Comparison of ENCODE assay signal across 8 cellular contexts in genomic region chr5:136249678-136250266, GRCh38. TPM values are rescaled to one million over a fixed set of nuclear protein-coding genes. Genes with fewer than 3 reads are reported as not detected.
A peak's percentile ranks its signal among the peaks of the same experiment; 100 is the strongest.
DNase-seq lines count a peak whose midpoint lies in the region; ATAC-seq and TF ChIP-seq lines count a peak whose summit lies in the region.

No MANE protein-coding gene starts in this region.

- WGBS in lung, 2 donors: 6 to 9% methylated on average over 5 of the region's 5 CpGs

- no peaks in the 10 kb centered on the region for H3K27me3 ChIP-seq in lung (ENCODE audit: control insufficient read depth, insufficient read depth)

- no peak overlapping the region for H3K27ac ChIP-seq in lung (ENCODE audit: low read depth in 1 of 2, low read length in 1 of 2)

- peak; percentile 59 for TF ChIP-seq CTCF in lung (IDR thresholded peaks at IDR 0.05; ENCODE audit: control extremely low read depth, extremely low read depth)

- no peak overlapping the region for H3K4me3 ChIP-seq in lung

- DNase-seq in activated CD4-positive, alpha-beta T cell treated with anti-CD3 and anti-CD28 coated beads for 48 hours: peak; percentile 28
- no peak for DNase-seq in activated CD4-positive, alpha-beta T cell treated with anti-CD3 and anti-CD28 coated beads for 1 hour
- DNase-seq in HuH-7 (ENCODE audit: low spot score) (peak; percentile 32), OCI-M1 (lab: John Stamatoyannopoulos, UW) (peak; percentile 64), dermis blood vessel endothelial cell (peak; percentile 78), lung (ENCODE audit: low spot score) (peak; percentile 50)
- no peak for DNase-seq in activated CD8-positive, alpha-beta memory T cell treated with anti-CD3 and anti-CD28 coated beads for 24 hours

- H3K4me1 ChIP-seq in lung (ENCODE audit: control insufficient read depth in 2 of 2, insufficient read depth in 2 of 2, low read length in 2 of 2): no peaks in the 10 kb centered on the region

- ATAC-seq in lung (ENCODE audit: insufficient read depth, low FRiP score) (no peak), HG03457 (IDR thresholded peaks at IDR 0.05; ENCODE audit: unreplicated experiment) (no peak)

- no peaks in the 10 kb centered on the region for H3K36me3 ChIP-seq in lung (ENCODE audit: control insufficient read depth in 2 of 2, insufficient read depth in 2 of 2, low read length in 2 of 2)

- peaks cover 0 to 2% of the 10 kb centered on the region in 2 donors for H3K9me3 ChIP-seq in lung (ENCODE audit: control insufficient read depth in 2 of 2, insufficient read depth in 1 of 2, low read length in 1 of 2)

RNA-seq across cellular contexts. Expression of gene SMIM32, which starts 56.8 kb away (rescaled TPM):
- not detected in 2 replicates for total RNA-seq in dermis blood vessel endothelial cell
- under 1 TPM in 1 of 2 donors, not detected in 1; 0.48 TPM for total RNA-seq in lung
- polyA plus RNA-seq in lung: not detected

Comparison
In these comparisons a context has a peak if more than half of its experiments do, and no peak if none do; other contexts are left out.
1. DNase-seq: peak in activated CD4-positive, alpha-beta T cell treated with anti-CD3 and anti-CD28 coated beads for 48 hours (single experiment), HuH-7 (single experiment), OCI-M1 (single experiment), dermis blood vessel endothelial cell (single experiment) and lung (single experiment); none in activated CD4-positive, alpha-beta T cell treated with anti-CD3 and anti-CD28 coated beads for 1 hour (single experiment) and activated CD8-positive, alpha-beta memory T cell treated with anti-CD3 and anti-CD28 coated beads for 24 hours (single experiment).